Comparison of ENCODE assay signal across 24 cellular contexts in the genomic region with DNA sequence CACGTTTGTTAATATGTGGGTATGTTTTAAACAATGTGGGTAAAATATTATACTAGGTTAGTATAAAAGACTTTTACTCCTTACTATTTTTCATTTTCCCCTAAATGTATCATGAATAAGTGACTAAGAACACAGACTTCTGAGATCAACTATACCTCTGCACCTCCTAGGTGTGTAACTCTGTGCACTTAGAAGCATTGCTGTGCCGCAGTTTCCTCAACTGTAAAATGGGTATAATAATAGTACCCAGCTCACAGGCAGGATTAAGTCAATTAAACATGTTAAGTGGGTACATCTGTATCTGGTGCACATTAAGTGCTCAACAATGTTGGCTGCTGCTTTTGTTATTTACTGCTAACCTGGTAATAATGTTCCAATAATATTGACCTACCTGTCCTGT. TPM values are rescaled to one million over a fixed set of nuclear protein-coding genes. Genes with fewer than 3 reads are reported as not detected.
A peak's percentile ranks its signal among the peaks of the same experiment; 100 is the strongest.
DNase-seq lines count a peak whose midpoint lies in the region; ATAC-seq, FAIRE-seq and TF ChIP-seq lines count a peak whose summit lies in the region.
"Had no signal": no experiment of that assay in that cellular context is flagged by ENCODE, and none has a peak within 500 bp of the region (broad histone marks: within the 10 kb centered on the region; RNA-seq: fewer than 3 reads in every experiment).

No MANE protein-coding gene starts in this region.

- no peak overlapping the region for H4K8ac ChIP-seq in IMR-90 (ENCODE audit: low read depth in 2 of 2, low read length in 2 of 2)

- no peak for TF ChIP-seq CTCF in IMR-90 (conservative IDR thresholded peaks at IDR 0.05; ENCODE audit: low read depth, low read length)
- TF ChIP-seq CTCF in K562 (IDR thresholded peaks at IDR 0.05 in 2 of 3, conservative IDR thresholded peaks at IDR 0.05 in 1 of 3; ENCODE audit: insufficient read depth in 2 of 3, low read depth in 1 of 3, low read length in 3 of 3): no peak
- no peak for TF ChIP-seq CTCF in tibial artery (IDR thresholded peaks at IDR 0.05)
- TF ChIP-seq CTCF in WERI-Rb-1 (IDR thresholded peaks at IDR 0.05; ENCODE audit: low read depth, low read length): no peak

- intact Hi-C loops in IMR-90 (cut with micrococcal nuclease) (no loop called here), K562 (cut with micrococcal nuclease) (no loop called here), tibial artery (cut with DNase I; ENCODE audit: low total_unique reads) (no loop called here)

- no peak overlapping the region for H4K91ac ChIP-seq in IMR-90 (ENCODE audit: insufficient read depth, low read depth, low read length)

- H2AK9ac ChIP-seq in IMR-90 (replicated peaks; ENCODE audit: low read depth, low read length, poor library complexity): no peak overlapping the region

- in situ Hi-C loops in IMR-90 (cut with MboI; ENCODE audit: low sequenced_read_pairs) (no loop called here), K562 (cut with MboI) (no loop called here)

- no peak overlapping the region for H3K18ac ChIP-seq in IMR-90 (ENCODE audit: low read depth, low read length)

- peaks cover 0 to 4% of the 10 kb centered on the region in 2 experiments; a peak in 2 of 4 replicates for H3K79me1 ChIP-seq in IMR-90 (ENCODE audit: low read depth in 1 of 2, low read length in 2 of 2)

- no peak for TF ChIP-seq RAD21 in IMR-90 (IDR thresholded peaks at IDR 0.05; ENCODE audit: low read length)
- TF ChIP-seq RAD21 in K562 (CRISPR knock-in tag; conservative IDR thresholded peaks at IDR 0.05 in 1 of 2, IDR thresholded peaks at IDR 0.05 in 1 of 2): no peak

- no peak overlapping the region for H3K4me3 ChIP-seq in IMR-90 (ENCODE audit: insufficient read depth, low read depth, low read length)
- no peak overlapping the region for H3K4me3 ChIP-seq in K562
- H3K4me3 ChIP-seq in tibial artery: no peak overlapping the region
- H3K4me3 ChIP-seq in WERI-Rb-1 (ENCODE audit: low read depth, low read length): no peak overlapping the region
- H3K4me3 ChIP-seq: BLaER1, GM12878 had no signal

- peaks cover 8% of the 10 kb centered on the region; the same call in 1 of the 2 replicates for H3K9me1 ChIP-seq in IMR-90 (ENCODE audit: insufficient read depth, low read length)
- H3K9me1 ChIP-seq in K562 (ENCODE audit: control insufficient read depth, insufficient read depth, low read length): no peaks in the 10 kb centered on the region

- H2BK5ac ChIP-seq in IMR-90 (ENCODE audit: low read depth, low read length, poor library complexity, severe bottlenecking): no peak overlapping the region

- no peak overlapping the region for H3K56ac ChIP-seq in IMR-90 (ENCODE audit: extremely low read depth, insufficient read depth, low read length)

- no peak overlapping the region for H3K14ac ChIP-seq in IMR-90 (replicated peaks; ENCODE audit: low read depth, low read length)

- H2AK5ac ChIP-seq in IMR-90 (ENCODE audit: low read depth, low read length): no peak overlapping the region

- no peak overlapping the region for H3K4ac ChIP-seq in IMR-90 (ENCODE audit: low read depth, low read length)

- no peaks in the 10 kb centered on the region for H3K9me3 ChIP-seq in IMR-90 (ENCODE audit: control insufficient read depth, insufficient read depth, low read length)
- H3K9me3 ChIP-seq in K562 (replicated peaks; ENCODE audit: control insufficient read depth, insufficient read depth, low read depth, low read length): no peaks in the 10 kb centered on the region
- H3K9me3 ChIP-seq in tibial artery: no peaks in the 10 kb centered on the region
- no peaks in the 10 kb centered on the region for H3K9me3 ChIP-seq in WERI-Rb-1 (ENCODE audit: severe bottlenecking)
- H3K9me3 ChIP-seq: BE2C, BLaER1 had no signal

- H3K27ac ChIP-seq in IMR-90 (ENCODE audit: insufficient read depth, low read length) (no peak overlapping the region), K562 (ENCODE audit: extremely low read depth, low read depth, low read length) (no peak overlapping the region), tibial artery (no peak overlapping the region), WERI-Rb-1 (no peak overlapping the region)
- H3K27ac ChIP-seq: BLaER1 had no signal

- peak overlapping the region; percentile 18; the same call in 1 of the 2 replicates for H2BK120ac ChIP-seq in IMR-90 (ENCODE audit: low read depth, low read length)

- peak overlapping the region; percentile 37; the same call in 1 of the 2 replicates for H2BK20ac ChIP-seq in IMR-90 (ENCODE audit: low read depth, low read length)

- H3K79me2 ChIP-seq in K562 (ENCODE audit: control insufficient read depth, insufficient read depth, low read length): no peaks in the 10 kb centered on the region

- H2BK15ac ChIP-seq in IMR-90 (ENCODE audit: low read depth, low read length): no peak overlapping the region

- H3K23ac ChIP-seq in IMR-90 (ENCODE audit: low read depth, low read length): no peak overlapping the region

- CTCF ChIA-PET in IMR-90 (lab: Yijun Ruan, JAX) (no interaction called here), K562 (lab: Yijun Ruan, JAX; ENCODE audit: low intra/inter-chr PET ratio) (no interaction called here)

- TF ChIP-seq EP300 in K562 (IDR thresholded peaks at IDR 0.05; ENCODE audit: low read length): no peak

- no peaks in the 10 kb centered on the region for H3K27me3 ChIP-seq in IMR-90 (ENCODE audit: control insufficient read depth, insufficient read depth, low read length)
- H3K27me3 ChIP-seq in K562 (ENCODE audit: control insufficient read depth in 2 of 2, insufficient read depth in 2 of 2, low read length in 2 of 2): no peaks in the 10 kb centered on the region
- H3K27me3 ChIP-seq in tibial artery: no peaks in the 10 kb centered on the region
- no peaks in the 10 kb centered on the region for H3K27me3 ChIP-seq in WERI-Rb-1 (ENCODE audit: insufficient read depth, low read depth, severe bottlenecking)
- H3K27me3 ChIP-seq: BLaER1 had no signal

- WGBS in IMR-90 (ENCODE audit: extremely low coverage in 2 of 2, insufficient read length in 1 of 2), 2 experiments: no CpG with 5 or more reads among the region's 2 CpGs
- 59% methylated on average over 2 of the region's 2 CpGs for WGBS in K562 (ENCODE audit: insufficient coverage, low coverage, missing lambda C conversion rate)

- no peak overlapping the region for H4K5ac ChIP-seq in IMR-90 (ENCODE audit: low read depth, low read length)

- dilution Hi-C loops in IMR-90 (cut with HindIII; ENCODE audit: low sequenced_read_pairs, unreplicated experiment): no loop called here

- BruUV-seq in IMR-90 (replicated peaks; lab: Mats Ljungman, UMichigan) (no TSS peak), K562 (replicated peaks; lab: Mats Ljungman, UMichigan) (no TSS peak)

- POLR2A ChIA-PET in IMR-90 (lab: Charles Lee; ENCODE audit: unreplicated experiment): no interaction called here
- POLR2A ChIA-PET in K562 (lab: Yijun Ruan, JAX): no interaction called here

- no peak overlapping the region for H2AFZ ChIP-seq in IMR-90 (replicated peaks; ENCODE audit: low read length, poor library complexity)
- no peak overlapping the region for H2AFZ ChIP-seq in K562 (ENCODE audit: low read depth, low read length)

- TF ChIP-seq POLR2A in GM12891 (IDR thresholded peaks at IDR 0.05; ENCODE audit: low read depth, low read length) (no peak), IMR-90 (IDR thresholded peaks at IDR 0.05; ENCODE audit: low read depth, low read length) (no peak), K562 (conservative IDR thresholded peaks at IDR 0.05) (no peak)

- H3K4me1 ChIP-seq in IMR-90 (ENCODE audit: control insufficient read depth, insufficient read depth, low read length): peaks cover 22% of the 10 kb centered on the region
- peaks cover 0 to 11% of the 10 kb centered on the region in 2 experiments; a peak in 3 of 5 replicates for H3K4me1 ChIP-seq in K562 (replicated peaks in 1 of 2; ENCODE audit: control insufficient read depth in 2 of 2, insufficient read depth in 2 of 2, low read length in 2 of 2)
- H3K4me1 ChIP-seq in tibial artery: peaks cover 0 to 35% (median 8%) of the 10 kb centered on the region in 4 donors
- H3K4me1 ChIP-seq: BE2C had no signal

- H3K4me2 ChIP-seq in IMR-90 (ENCODE audit: low read depth, low read length) (no peak overlapping the region), K562 (ENCODE audit: insufficient read depth, low read length) (no peak overlapping the region)
- H3K4me2 ChIP-seq: BLaER1 had no signal

- ATAC-seq in IMR-90 (ENCODE audit: low read depth): no peak
- no peak for ATAC-seq in K562
- ATAC-seq: GM12878 had no signal

- no peaks in the 10 kb centered on the region for H4K20me1 ChIP-seq in IMR-90 (ENCODE audit: insufficient read depth, low read length)
- H4K20me1 ChIP-seq in K562 (replicated peaks; ENCODE audit: control insufficient read depth, insufficient read depth, low read length): no peaks in the 10 kb centered on the region
- H4K20me1 ChIP-seq: BLaER1 had no signal

- H3K36me3 ChIP-seq in IMR-90 (ENCODE audit: control insufficient read depth, insufficient read depth, low read length): no peaks in the 10 kb centered on the region
- H3K36me3 ChIP-seq in K562 (ENCODE audit: control insufficient read depth, insufficient read depth, low read length): no peaks in the 10 kb centered on the region; the same call in 2 of the 3 replicates
- H3K36me3 ChIP-seq in tibial artery: no peaks in the 10 kb centered on the region
- H3K36me3 ChIP-seq in WERI-Rb-1: peaks cover 13% of the 10 kb centered on the region
- H3K36me3 ChIP-seq: BE2C had no signal

- peak; percentile 33 for FAIRE-seq in GM12891 (lab: Jason Lieb, UNC)
- FAIRE-seq in K562 (lab: Jason Lieb, UNC): no peak
- FAIRE-seq: GM12878, GM19239 had no signal

- H3K9ac ChIP-seq in IMR-90 (ENCODE audit: low read depth, low read length): no peak overlapping the region
- H3K9ac ChIP-seq in K562 (ENCODE audit: insufficient read depth in 1 of 2, low read depth in 2 of 2, low read length in 2 of 2): no peak overlapping the region
- H3K9ac ChIP-seq: BLaER1 had no signal

- no peak for DNase-seq in GM12891 (ENCODE audit: insufficient read length, low spot score)
- DNase-seq in IMR-90: no peak
- no peak for DNase-seq in K562 (ENCODE audit: extremely low read depth in 1 of 4, low spot score in 3 of 4)
- DNase-seq in tibial artery: no peak
- no peak for DNase-seq in WERI-Rb-1
- no peak for DNase-seq in NCI-H2196 (lab: John Stamatoyannopoulos, UW; ENCODE audit: unreplicated experiment)
- DNase-seq: 8988T; ACHN; BE2C; C1 segment of cervical spinal cord; CD4-positive, alpha-beta memory T cell; CD4-positive, CD25-positive, alpha-beta regulatory T cell; CD8-positive, alpha-beta memory T cell; COR-L47; DMS 273 treated with DMSO at 0.1 percent for 48 hours; DMS153; DMS53; DMS79; DND-41; EL; GDM1 had no signal

RNA-seq across cellular contexts. Expression of a gene that starts 21.6 kb away (rescaled TPM):
- 1.2 TPM for polyA plus RNA-seq in GM12891 (2012; ENCODE audit: low read depth, missing spikeins)
- total RNA-seq in IMR-90 (2012; rRNA removed) (85.7 and 96.7 TPM in 2 replicates), K562 (2014; rRNA removed) (11.2 and 13.7 TPM in 2 replicates), K562 (2014; rRNA removed; fragmentation: Illumina TruSeq; extraction: Trizol) (15.1 and 15.2 TPM in 2 replicates), K562 (2015; rRNA removed; fragmentation: Illumina TruSeq; extraction: Trizol) (10.5 and 11.1 TPM in 2 replicates), K562 (2021) (14.7 and 15.3 TPM in 2 replicates)
- polyA plus RNA-seq in IMR-90 (2012; rRNA removed) (135 and 147 TPM in 2 replicates), K562 (2011; rRNA removed) (34.7 and 56.5 TPM in 2 replicates), K562 (2014; fragmentation: Illumina TruSeq; extraction: Trizol) (19.1 and 19.8 TPM in 2 replicates), K562 (2014; fragmentation: Nextera tagmentation; extraction: Ambion mirVana) (1 to 10 TPM; 4.0 to 4.9 TPM), K562 (2014; rRNA removed) (17.1 and 18.5 TPM in 2 replicates)
- polyA plus RNA-seq in IMR-90 (2012; cell fraction: cytosol; rRNA removed): 76.8 and 100 TPM in 2 replicates
- polyA plus RNA-seq in IMR-90 (2012; cell fraction: nucleus; rRNA removed; ENCODE audit: low replicate concordance): 17.8 and 49.6 TPM in 2 replicates
- total RNA-seq in K562 (2011; cell fraction: chromatin; rRNA removed; ENCODE audit: low replicate concordance): 26.4 and 32.1 TPM in 2 replicates
- 29.2 and 33.2 TPM in 2 replicates for total RNA-seq in K562 (2011; cell fraction: nucleolus; rRNA removed)
- total RNA-seq in K562 (2011; cell fraction: nucleoplasm; rRNA removed): 46.1 and 60.1 TPM in 2 replicates
- polyA plus RNA-seq in K562 (2011; cell fraction: cytosol; rRNA removed): 39.1 and 73.9 TPM in 2 replicates
- 11.1 and 24.1 TPM in 2 replicates for polyA plus RNA-seq in K562 (2011; cell fraction: nucleus; rRNA removed)
- 10.9 and 11.1 TPM in 2 replicates for polyA plus RNA-seq in K562 (2012)
- 35.4 and 55.1 TPM in 2 replicates for polyA minus RNA-seq in K562 (2011; rRNA and poly(A)+ RNA removed)
- 13.9 and 23.1 TPM in 2 replicates for polyA minus RNA-seq in K562 (2011; cell fraction: cytosol; rRNA and poly(A)+ RNA removed)
- polyA minus RNA-seq in K562 (2011; cell fraction: nucleus; rRNA and poly(A)+ RNA removed): 8.1 and 19.8 TPM in 2 replicates
